ENCODE assay signal across 4 cellular contexts in the genomic region with DNA sequence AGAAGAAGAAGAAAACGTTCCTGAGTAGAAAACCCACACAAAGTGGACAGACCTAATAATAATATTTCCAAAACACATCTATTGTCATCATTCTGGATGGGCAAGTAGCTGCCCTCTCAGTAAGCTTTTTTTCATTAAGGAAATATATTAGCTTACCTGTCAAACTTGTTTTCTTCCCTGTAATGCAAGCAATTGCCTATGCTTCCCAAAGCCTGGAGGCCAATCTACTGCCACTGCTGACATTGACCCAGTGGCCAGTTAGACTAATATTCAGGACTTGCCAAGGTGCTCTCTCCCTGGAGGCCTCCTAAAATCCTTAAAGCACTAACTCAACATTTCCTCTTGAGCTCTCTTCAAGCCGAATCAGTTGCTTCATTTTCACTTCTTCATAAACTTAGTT.
"Had no signal": no experiment of that assay in that cellular context is flagged by ENCODE, and none has a peak within 500 bp of the region (broad histone marks: within the 10 kb centered on the region; RNA-seq: fewer than 3 reads in every experiment).

No MANE protein-coding gene starts in this region.

- H2AFZ ChIP-seq: GM23338 had no signal

- ATAC-seq: GM23338 had no signal

- H3K27ac Mint-ChIP-seq: GM23338 had no signal

- H3K4me3 Mint-ChIP-seq: GM23338, H9 had no signal

- H3K4me3 ChIP-seq: GM23338 had no signal

- H3K4me2 ChIP-seq: GM23338 had no signal

- DNase-seq: H9, HCEC 1CT, IMR-90 had no signal

- H3K9me3 Mint-ChIP-seq: GM23338, H9 had no signal
